In the genomic region with DNA sequence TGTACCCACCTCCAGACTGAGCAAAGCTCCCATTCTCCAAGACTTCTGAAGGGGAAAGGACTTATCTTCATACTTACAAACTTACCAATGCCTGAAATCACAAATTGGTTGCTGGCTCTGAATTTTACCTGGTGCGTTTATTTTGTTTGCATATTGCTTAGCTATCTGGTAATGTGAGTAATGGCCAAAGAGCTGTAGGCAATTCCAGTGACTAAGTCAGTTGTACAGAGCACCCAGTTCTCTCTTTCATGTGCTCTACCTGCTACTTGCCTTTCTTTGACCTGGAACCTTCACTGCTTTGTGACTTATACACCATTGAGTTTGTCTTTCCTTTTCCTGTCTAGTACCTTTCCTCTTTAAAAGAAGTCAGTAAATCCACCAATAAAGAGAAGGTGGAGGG, we compare ENCODE assay signal across 26 cellular contexts.
DNase-seq lines count a peak whose midpoint lies in the region; ATAC-seq, FAIRE-seq and TF ChIP-seq lines count a peak whose summit lies in the region.
"Had no signal": no experiment of that assay in that cellular context is flagged by ENCODE, and none has a peak within 500 bp of the region (broad histone marks: within the 10 kb centered on the region; RNA-seq: fewer than 3 reads in every experiment).

No MANE protein-coding gene starts in this region.

- CTCF ChIA-PET in activated CD4-positive, alpha-beta memory T cell treated with anti-CD3 and anti-CD28 coated beads, Interleukin-2, amount 10 ng/mL, durations not matched to agents 7 days and 5 days (lab: Charles Lee), result no interaction called here

- H3K27me3 Mint-ChIP-seq in GM23338 (ENCODE audit: insufficient read depth, low read depth, poor library complexity), result peaks cover 2% of the 10 kb centered on the region
- H3K27me3 Mint-ChIP-seq in activated CD4-positive, alpha-beta memory T cell treated with anti-CD3 and anti-CD28 coated beads, Interleukin-2, amount 10 ng/mL, durations not matched to agents 7 days and 5 days, result no peaks in the 10 kb centered on the region
- H3K27me3 Mint-ChIP-seq: CD8-positive, alpha-beta memory T cell had no signal

- H3K4me2 ChIP-seq in GM23338, result no peak overlapping the region
- H3K4me2 ChIP-seq: A549; BLaER1 treated with 17β-estradiol and CSF1 and Interleukin-3, amounts not matched to agents 10 nM and 100 nM had no signal

- no peak overlapping the region for H3K4me3 Mint-ChIP-seq in GM23338
- H3K4me3 Mint-ChIP-seq in activated CD4-positive, alpha-beta memory T cell treated with anti-CD3 and anti-CD28 coated beads, Interleukin-2, amount 10 ng/mL, durations not matched to agents 7 days and 5 days, result no peak overlapping the region
- H3K4me3 Mint-ChIP-seq: CD14-positive monocyte; CD4-positive, alpha-beta T cell; CD8-positive, alpha-beta memory T cell had no signal

- no peaks in the 10 kb centered on the region for H4K20me1 ChIP-seq in GM23338 (replicated peaks; ENCODE audit: insufficient read depth)
- H4K20me1 ChIP-seq: BLaER1 treated with 17β-estradiol and CSF1 and Interleukin-3, amounts not matched to agents 10 nM and 100 nM had no signal

- H2AFZ ChIP-seq in GM23338, result 0 out of 2 replicates have a peak overlapping the region, but pooled peaks have one; percentile 10

- H3F3A ChIP-seq in GM23338 (replicated peaks; ENCODE audit: low read depth), result no peaks in the 10 kb centered on the region

- no peak overlapping the region for H3K27ac Mint-ChIP-seq in GM23338
- no peak overlapping the region for H3K27ac Mint-ChIP-seq in activated CD4-positive, alpha-beta memory T cell treated with anti-CD3 and anti-CD28 coated beads, Interleukin-2, amount 10 ng/mL, durations not matched to agents 7 days and 5 days
- H3K27ac Mint-ChIP-seq: CD14-positive monocyte; CD4-positive, alpha-beta T cell had no signal

- H3K36me3 Mint-ChIP-seq in GM23338 (ENCODE audit: low read depth), result no peaks in the 10 kb centered on the region
- H3K36me3 Mint-ChIP-seq in activated CD4-positive, alpha-beta memory T cell treated with anti-CD3 and anti-CD28 coated beads, Interleukin-2, amount 10 ng/mL, durations not matched to agents 7 days and 5 days (ENCODE audit: low read depth), result no peaks in the 10 kb centered on the region
- H3K36me3 Mint-ChIP-seq: CD14-positive monocyte had no signal

- no peak overlapping the region for H3K27ac ChIP-seq in GM23338 (ENCODE audit: low read depth)
- no peak overlapping the region for H3K27ac ChIP-seq in epithelial cell of prostate
- H3K27ac ChIP-seq: A549; BLaER1 treated with 17β-estradiol and CSF1 and Interleukin-3, amounts not matched to agents 10 nM and 100 nM had no signal

- H3K9me3 Mint-ChIP-seq in GM23338, result no peaks in the 10 kb centered on the region
- H3K9me3 Mint-ChIP-seq in activated CD4-positive, alpha-beta memory T cell treated with anti-CD3 and anti-CD28 coated beads, Interleukin-2, amount 10 ng/mL, durations not matched to agents 7 days and 5 days, result no peaks in the 10 kb centered on the region

- H3K36me3 ChIP-seq in GM23338 (ENCODE audit: insufficient read depth) (no peaks in the 10 kb centered on the region), bronchial epithelial cell (ENCODE audit: control insufficient read depth, insufficient read depth, low read length) (no peaks in the 10 kb centered on the region)
- H3K36me3 ChIP-seq: BE2C; BLaER1 treated with 17β-estradiol and CSF1 and Interleukin-3, amounts not matched to agents 10 nM and 100 nM had no signal

- POLR2A ChIA-PET in activated CD4-positive, alpha-beta memory T cell treated with anti-CD3 and anti-CD28 coated beads, Interleukin-2, amount 10 ng/mL, durations not matched to agents 7 days and 5 days (lab: Charles Lee), result no interaction called here

- H3K4me1 ChIP-seq in GM23338 (ENCODE audit: insufficient read depth), result no peaks in the 10 kb centered on the region
- H3K4me1 ChIP-seq: A549, BE2C had no signal

- FAIRE-seq in bronchial epithelial cell (lab: Jason Lieb, UNC), result no peak
- FAIRE-seq: A549, D721Med, G401.6, GM12892, GM19239, H54 had no signal

- H3K4me3 ChIP-seq in GM23338 (no peak overlapping the region), bronchial epithelial cell (ENCODE audit: low read depth, low read length) (no peak overlapping the region)
- H3K4me3 ChIP-seq: A549; BLaER1 treated with 17β-estradiol and CSF1 and Interleukin-3, amounts not matched to agents 10 nM and 100 nM had no signal

- no peaks in the 10 kb centered on the region for H3K79me2 ChIP-seq in GM23338 (replicated peaks; ENCODE audit: insufficient read depth)

- peaks cover 19% of the 10 kb centered on the region for H3K9me2 ChIP-seq in GM23338 (ENCODE audit: insufficient read depth)

- no peaks in the 10 kb centered on the region for H3K27me3 ChIP-seq in GM23338 (ENCODE audit: insufficient read depth)
- no peaks in the 10 kb centered on the region for H3K27me3 ChIP-seq in bronchial epithelial cell (ENCODE audit: control insufficient read depth, insufficient read depth, low read length)
- H3K27me3 ChIP-seq: BE2C; BLaER1 treated with 17β-estradiol and CSF1 and Interleukin-3, amounts not matched to agents 10 nM and 100 nM had no signal

- TF ChIP-seq CTCF in GM23338 (conservative IDR thresholded peaks at IDR 0.05; ENCODE audit: low read depth in 2 of 2), result no peak
- TF ChIP-seq CTCF in bronchial epithelial cell (IDR thresholded peaks at IDR 0.05; ENCODE audit: insufficient read depth, low read length, severe bottlenecking), result no peak

- no peak for ATAC-seq in GM23338
- ATAC-seq: A549 had no signal

- no peak for DNase-seq in GM23338 (ENCODE audit: low spot score)
- peak; percentile 80 for DNase-seq in bronchial epithelial cell (ENCODE audit: low read depth)
- peak; percentile 22 for DNase-seq in epithelial cell of prostate (ENCODE audit: low read depth, low spot score)
- DNase-seq in kidney tubule cell (ENCODE audit: low spot score), result peak; percentile 17
- no peak for DNase-seq in amniotic stem cell (lab: John Stamatoyannopoulos, UW)
- no peak for DNase-seq in activated CD4-positive, alpha-beta T cell treated with anti-CD3 and anti-CD28 coated beads, Interleukin-2, amount 50 U/mL, for 1 hour
- DNase-seq in NCI-H1417 treated with DMSO at 0.1 percent for 48 hours (lab: John Stamatoyannopoulos, UW), result no peak
- no peak for DNase-seq in activated CD4-positive, alpha-beta memory T cell treated with anti-CD3 and anti-CD28 coated beads, Interleukin-2, amount 10 ng/mL, durations not matched to agents 7 days and 5 days
- DNase-seq: 8988T; ACHN; AML-193; BE2C; CD4-positive, alpha-beta T cell; CD8-positive, alpha-beta memory T cell; DMS 273 treated with DMSO at 0.1 percent for 48 hours; DND-41; GOT3; HCEC 1CT had no signal

- peaks cover 2% of the 10 kb centered on the region; the same call in 1 of the 3 replicates for H3K4me1 Mint-ChIP-seq in GM23338
- H3K4me1 Mint-ChIP-seq in activated CD4-positive, alpha-beta memory T cell treated with anti-CD3 and anti-CD28 coated beads, Interleukin-2, amount 10 ng/mL, durations not matched to agents 7 days and 5 days, result no peaks in the 10 kb centered on the region
- H3K4me1 Mint-ChIP-seq: CD14-positive monocyte; CD8-positive, alpha-beta memory T cell had no signal

TF ChIP-seq in GM23338, 12 proteins besides CTCF, POLR2A, EP300 and RAD21:
- no peak for TF ChIP-seq CREB1 (CRISPR knock-in tag; IDR thresholded peaks at IDR 0.05; ENCODE audit: low read depth)
- TF ChIP-seq, protein P1, sequence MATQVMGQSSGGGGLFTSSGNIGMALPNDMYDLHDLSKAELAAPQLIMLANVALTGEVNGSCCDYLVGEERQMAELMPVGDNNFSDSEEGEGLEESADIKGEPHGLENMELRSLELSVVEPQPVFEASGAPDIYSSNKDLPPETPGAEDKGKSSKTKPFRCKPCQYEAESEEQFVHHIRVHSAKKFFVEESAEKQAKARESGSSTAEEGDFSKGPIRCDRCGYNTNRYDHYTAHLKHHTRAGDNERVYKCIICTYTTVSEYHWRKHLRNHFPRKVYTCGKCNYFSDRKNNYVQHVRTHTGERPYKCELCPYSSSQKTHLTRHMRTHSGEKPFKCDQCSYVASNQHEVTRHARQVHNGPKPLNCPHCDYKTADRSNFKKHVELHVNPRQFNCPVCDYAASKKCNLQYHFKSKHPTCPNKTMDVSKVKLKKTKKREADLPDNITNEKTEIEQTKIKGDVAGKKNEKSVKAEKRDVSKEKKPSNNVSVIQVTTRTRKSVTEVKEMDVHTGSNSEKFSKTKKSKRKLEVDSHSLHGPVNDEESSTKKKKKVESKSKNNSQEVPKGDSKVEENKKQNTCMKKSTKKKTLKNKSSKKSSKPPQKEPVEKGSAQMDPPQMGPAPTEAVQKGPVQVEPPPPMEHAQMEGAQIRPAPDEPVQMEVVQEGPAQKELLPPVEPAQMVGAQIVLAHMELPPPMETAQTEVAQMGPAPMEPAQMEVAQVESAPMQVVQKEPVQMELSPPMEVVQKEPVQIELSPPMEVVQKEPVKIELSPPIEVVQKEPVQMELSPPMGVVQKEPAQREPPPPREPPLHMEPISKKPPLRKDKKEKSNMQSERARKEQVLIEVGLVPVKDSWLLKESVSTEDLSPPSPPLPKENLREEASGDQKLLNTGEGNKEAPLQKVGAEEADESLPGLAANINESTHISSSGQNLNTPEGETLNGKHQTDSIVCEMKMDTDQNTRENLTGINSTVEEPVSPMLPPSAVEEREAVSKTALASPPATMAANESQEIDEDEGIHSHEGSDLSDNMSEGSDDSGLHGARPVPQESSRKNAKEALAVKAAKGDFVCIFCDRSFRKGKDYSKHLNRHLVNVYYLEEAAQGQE (IDR thresholded peaks at IDR 0.05; ENCODE audit: unreplicated experiment), result no peak
- TF ChIP-seq JUNB (IDR thresholded peaks at IDR 0.05; ENCODE audit: unreplicated experiment), result no peak
TF ChIP-seq in GM23338: peak in this region for 0.

Comparison
In these comparisons a context has a peak if more than half of its experiments do, and no peak if none do; other contexts are left out.
1. DNase-seq: peak in bronchial epithelial cell (single experiment), epithelial cell of prostate (single experiment) and kidney tubule cell (single experiment); none in GM23338 (single experiment), amniotic stem cell (single experiment), activated CD4-positive, alpha-beta T cell treated with anti-CD3 and anti-CD28 coated beads, Interleukin-2, amount 50 U/mL, for 1 hour (single experiment), NCI-H1417 treated with DMSO at 0.1 percent for 48 hours (single experiment) and activated CD4-positive, alpha-beta memory T cell treated with anti-CD3 and anti-CD28 coated beads, Interleukin-2, amount 10 ng/mL, durations not matched to agents 7 days and 5 days (single experiment).